In genomic region chr2:190181066-190181681, GRCh38 we compare ENCODE assay signal across 9 cellular contexts.
A peak's percentile ranks its signal among the peaks of the same experiment; 100 is the strongest.
DNase-seq lines count a peak whose midpoint lies in the region; ATAC-seq and TF ChIP-seq lines count a peak whose summit lies in the region.
"Had no signal": no experiment of that assay in that cellular context is flagged by ENCODE, and none has a peak within 500 bp of the region (broad histone marks: within the 10 kb centered on the region; RNA-seq: fewer than 3 reads in every experiment).

No MANE protein-coding gene starts in this region.

- intact Hi-C loops in stomach (cut with DNase I; ENCODE audit: low total_unique reads): no loop called here

- H3K27me3 Mint-ChIP-seq in activated naive CD8-positive, alpha-beta T cell treated with anti-CD3 and anti-CD28 coated beads, Interleukin-2, amount 50 U/mL, for 24 hours: peaks cover 22% of the 10 kb centered on the region

- TF ChIP-seq POLR2A in stomach (IDR thresholded peaks at IDR 0.05): no peak

- H3K4me3 ChIP-seq in stomach: peak overlapping the region; percentile 54 to 72 (median 62)

- H3K27ac ChIP-seq in layer of hippocampus (ENCODE audit: low read depth, low read length) (peak overlapping the region; percentile 97), stomach (peak overlapping the region; percentile 80 to 90 (median 83))
- H3K27ac ChIP-seq: neutrophil had no signal

- DNase-seq in AG08395 (ENCODE audit: low spot score) (peak; percentile 38), stomach (no peak), NCI-H1092 (lab: John Stamatoyannopoulos, UW) (no peak), NCI-H1092 treated with DMSO at 0.1 percent for 48 hours (lab: John Stamatoyannopoulos, UW) (no peak)
- no peak for DNase-seq in activated naive CD8-positive, alpha-beta T cell treated with anti-CD3 and anti-CD28 coated beads, Interleukin-2, amount 50 U/mL, for 24 hours

- TF ChIP-seq CTCF in stomach (IDR thresholded peaks at IDR 0.05): no peak

- no peaks in the 10 kb centered on the region for H3K36me3 Mint-ChIP-seq in activated naive CD8-positive, alpha-beta T cell treated with anti-CD3 and anti-CD28 coated beads, Interleukin-2, amount 50 U/mL, for 24 hours (ENCODE audit: low read depth)

- ATAC-seq in GM18517 (IDR thresholded peaks at IDR 0.05; ENCODE audit: unreplicated experiment) (peak; percentile 34), HG03460 (IDR thresholded peaks at IDR 0.05; ENCODE audit: unreplicated experiment) (peak; percentile 45)
- ATAC-seq in activated naive CD8-positive, alpha-beta T cell treated with anti-CD3 and anti-CD28 coated beads, Interleukin-2, amount 50 U/mL, for 24 hours: peak; percentile 41

- WGBS in stomach, 5 donors: 11 to 16% (median 15%) methylated on average over 11 to 17 of the region's 17 CpGs

- no peaks in the 10 kb centered on the region for H3K36me3 ChIP-seq in stomach
- H3K36me3 ChIP-seq: neutrophil had no signal

- H3K27ac Mint-ChIP-seq in activated naive CD8-positive, alpha-beta T cell treated with anti-CD3 and anti-CD28 coated beads, Interleukin-2, amount 50 U/mL, for 24 hours: no peak overlapping the region

- no peaks in the 10 kb centered on the region for H3K9me3 Mint-ChIP-seq in activated naive CD8-positive, alpha-beta T cell treated with anti-CD3 and anti-CD28 coated beads, Interleukin-2, amount 50 U/mL, for 24 hours

- H3K27me3 ChIP-seq in layer of hippocampus (ENCODE audit: control insufficient read depth, insufficient read depth, low read length) (no peaks in the 10 kb centered on the region), stomach (no peaks in the 10 kb centered on the region)

- peak overlapping the region; percentile 33 for H3K4me3 Mint-ChIP-seq in activated naive CD8-positive, alpha-beta T cell treated with anti-CD3 and anti-CD28 coated beads, Interleukin-2, amount 50 U/mL, for 24 hours

- no peak for TF ChIP-seq EP300 in stomach (IDR thresholded peaks at IDR 0.05)

- no peaks in the 10 kb centered on the region for H3K9me3 ChIP-seq in stomach
- H3K9me3 ChIP-seq: neutrophil had no signal

- peaks cover 9% of the 10 kb centered on the region for H3K4me1 Mint-ChIP-seq in activated naive CD8-positive, alpha-beta T cell treated with anti-CD3 and anti-CD28 coated beads, Interleukin-2, amount 50 U/mL, for 24 hours

- peaks cover 0 to 41% (median 17%) of the 10 kb centered on the region in 4 donors for H3K4me1 ChIP-seq in stomach
